Comparison of ENCODE assay signal across 24 cellular contexts in the genomic region with DNA sequence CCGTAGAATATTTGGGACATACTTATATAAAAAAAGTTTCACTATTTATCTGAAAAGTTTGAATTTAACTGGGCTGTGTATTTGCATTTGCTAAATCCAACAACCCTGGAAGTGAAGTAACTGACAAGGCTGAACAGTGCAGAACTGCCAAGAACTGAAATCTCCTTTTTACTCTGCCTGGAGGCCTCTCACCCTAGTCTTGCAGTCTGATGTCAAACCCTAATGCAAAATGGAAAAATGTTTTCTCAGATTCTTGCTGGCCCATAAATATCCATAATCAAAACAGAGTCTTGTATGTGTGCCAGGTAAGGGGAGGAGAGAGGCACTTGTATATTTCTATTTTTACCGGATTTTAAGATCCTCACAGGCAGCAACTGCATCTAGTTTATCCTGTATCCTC.
"Had no signal": no experiment of that assay in that cellular context is flagged by ENCODE, and none has a peak within 500 bp of the region (broad histone marks: within the 10 kb centered on the region; RNA-seq: fewer than 3 reads in every experiment).

No MANE protein-coding gene starts in this region.

- H3K36me3 ChIP-seq: lower lobe of right lung, ovary, right atrium auricular region, right lobe of liver, stomach, thyroid gland, transverse colon, upper lobe of left lung, vagina had no signal

- H3K4me2 ChIP-seq: hepatocyte, smooth muscle cell had no signal

- H2AFZ ChIP-seq: hepatocyte had no signal

- H3K27ac ChIP-seq: hepatocyte, lower lobe of right lung, right atrium auricular region, right lobe of liver, testis, thyroid gland, transverse colon, upper lobe of left lung, vagina had no signal

- H3K79me2 ChIP-seq: hepatocyte had no signal

- H3K4me1 ChIP-seq: lower lobe of right lung, right atrium auricular region, right lobe of liver, testis, transverse colon, upper lobe of left lung, vagina had no signal

- H3K4me3 ChIP-seq: hepatocyte, lower lobe of right lung, ovary, right atrium auricular region, right lobe of liver, smooth muscle cell, stomach, testis, thyroid gland, transverse colon, upper lobe of left lung, vagina had no signal

- DNase-seq: kidney glomerular epithelial cell; left cardiac atrium; left ventricle myocardium superior; lower lobe of right lung; mammary epithelial cell; mesenchymal stem cell; naive B cell; natural killer cell; ovary; right lobe of liver; stimulated activated CD4-positive, alpha-beta T cell treated with anti-CD3 and anti-CD28 coated beads, Interleukin-1b, Interleukin-23, amount 100 ng/mL, for 48 hours; stimulated activated CD4-positive, alpha-beta T cell treated with anti-CD3 and anti-CD28 coated beads, Interleukin-2, amount 100 ng/mL, for 48 hours; stimulated activated CD4-positive, alpha-beta T cell treated with anti-CD3 and anti-CD28 coated beads, Interleukin-4, amount 100 ng/mL, for 4 hours; stimulated activated CD8-positive, alpha-beta memory T cell treated with anti-CD3 and anti-CD28 coated beads, Interleukin-4, amount 100 ng/mL, for 48 hours; stimulated activated naive CD8-positive, alpha-beta T cell treated with anti-CD3 and anti-CD28 coated beads, Interleukin-15, Interleukin-2, amounts not matched to agents 100 U/mL and 50 U/mL, for 24 hours; stomach; testis; thyroid gland; transverse colon; upper lobe of left lung had no signal

- H3K9me3 ChIP-seq: lower lobe of right lung, ovary, right atrium auricular region, right lobe of liver, testis, thyroid gland, transverse colon, upper lobe of left lung, vagina had no signal

- H3K27me3 ChIP-seq: hepatocyte, ovary, right atrium auricular region, right lobe of liver, stomach, testis, thyroid gland, transverse colon, upper lobe of left lung, vagina had no signal
